14 cellular contexts compared by ENCODE assay signal in genomic region chr5:53397845-53398244, GRCh38.
DNase-seq lines count a peak whose midpoint lies in the region; ATAC-seq and TF ChIP-seq lines count a peak whose summit lies in the region.
"Had no signal": no experiment of that assay in that cellular context is flagged by ENCODE, and none has a peak within 500 bp of the region (broad histone marks: within the 10 kb centered on the region; RNA-seq: fewer than 3 reads in every experiment).

No MANE protein-coding gene starts in this region.

- no peak for TF ChIP-seq CTCF in AG09309 (IDR thresholded peaks at IDR 0.05; ENCODE audit: control insufficient read depth, insufficient read depth, low read depth, low read length, missing control alignments)

- ATAC-seq in GM21576 (IDR thresholded peaks at IDR 0.05; ENCODE audit: unreplicated experiment) = no peak
- ATAC-seq: Panc1 had no signal

- DNase-seq in AG09309 (ENCODE audit: low read depth) (peak; percentile 38), LHCN-M2 (ENCODE audit: low read depth) (peak; percentile 84), dedifferentiated amniotic fluid mesenchymal stem cell (ENCODE audit: extremely low spot score) (peak; percentile 32), lung microvascular endothelial cell (ENCODE audit: low read depth in 2 of 2) (peak; percentile 79 to 90), cerebellar cortex (ENCODE audit: low spot score) (no peak), NCI-H146 treated with DMSO at 0.1 percent for 48 hours (lab: John Stamatoyannopoulos, UW; ENCODE audit: unreplicated experiment) (no peak)
- DNase-seq in activated effector memory CD4-positive, alpha-beta T cell treated with anti-CD3 and anti-CD28 coated beads, Interleukin-2, amount 50 U/mL, for 16 hours = no peak
- DNase-seq: activated T-cell treated with anti-CD3 and anti-CD28 coated beads, Interleukin-2, amount 50 U/mL, for 48 hours; GF-D8; NCI-H2081 treated with DMSO at 0.1 percent for 48 hours; testis had no signal

- no peak overlapping the region for H3K4me3 ChIP-seq in AG09309 (ENCODE audit: control insufficient read depth, low read depth, low read length)
- H3K4me3 ChIP-seq: BLaER1 treated with 17β-estradiol and CSF1 and Interleukin-3, amounts not matched to agents 10 nM and 100 nM; testis had no signal

Comparison
In these comparisons a context has a peak if more than half of its experiments do, and no peak if none do; other contexts are left out.
1. DNase-seq: peak in AG09309 (single experiment), LHCN-M2 (single experiment), dedifferentiated amniotic fluid mesenchymal stem cell (single experiment) and lung microvascular endothelial cell (2 of 2); none in cerebellar cortex (single experiment), activated effector memory CD4-positive, alpha-beta T cell treated with anti-CD3 and anti-CD28 coated beads, Interleukin-2, amount 50 U/mL, for 16 hours (single experiment) and NCI-H146 treated with DMSO at 0.1 percent for 48 hours (single experiment).